In genomic region chr5:1429066-1429465, GRCh38 we compare ENCODE assay signal across 20 cellular contexts. TPM values are rescaled to one million over a fixed set of nuclear protein-coding genes. Genes with fewer than 3 reads are reported as not detected.
"Had no signal": no experiment of that assay in that cellular context is flagged by ENCODE, and none has a peak within 500 bp of the region (broad histone marks: within the 10 kb centered on the region; RNA-seq: fewer than 3 reads in every experiment).

No MANE protein-coding gene starts in this region.

- H3K4me1 ChIP-seq: body of pancreas, esophagus muscularis mucosa, psoas muscle, thyroid gland had no signal

- H3K36me3 Mint-ChIP-seq: stimulated activated effector memory CD8-positive, alpha-beta T cell treated with anti-CD3 and anti-CD28 coated beads, Interleukin-12 subunit alpha, Interleukin-12 subunit beta, amount 100 ng/mL, for 72 hours had no signal

- DNase-seq: activated naive CD4-positive, alpha-beta T cell treated with anti-CD3 and anti-CD28 coated beads, Interleukin-2, amount 10 ng/mL, durations not matched to agents 7 days and 5 days; central memory CD4-positive, alpha-beta T cell; mesenchymal stem cell; stimulated activated CD4-positive, alpha-beta T cell treated with anti-CD3 and anti-CD28 coated beads, Interleukin-1b, Interleukin-23, amount 100 ng/mL, for 48 hours; SW 1271; thyroid gland had no signal

- H3K27ac Mint-ChIP-seq: activated naive CD4-positive, alpha-beta T cell treated with anti-CD3 and anti-CD28 coated beads, Interleukin-2, amount 10 ng/mL, durations not matched to agents 7 days and 5 days; activated T-helper 17 cell treated with anti-CD3 and anti-CD28 coated beads, Interleukin-2, amount 50 U/mL, for 72 hours; nephron; stimulated activated effector memory CD8-positive, alpha-beta T cell treated with anti-CD3 and anti-CD28 coated beads, Interleukin-12 subunit alpha, Interleukin-12 subunit beta, amount 100 ng/mL, for 72 hours had no signal

- H3K4me3 Mint-ChIP-seq: activated naive CD4-positive, alpha-beta T cell treated with anti-CD3 and anti-CD28 coated beads, Interleukin-2, amount 10 ng/mL, durations not matched to agents 7 days and 5 days; activated T-helper 17 cell treated with anti-CD3 and anti-CD28 coated beads, Interleukin-2, amount 50 U/mL, for 72 hours; nephron; stimulated activated effector memory CD8-positive, alpha-beta T cell treated with anti-CD3 and anti-CD28 coated beads, Interleukin-12 subunit alpha, Interleukin-12 subunit beta, amount 100 ng/mL, for 72 hours had no signal

- H3K9me3 ChIP-seq: thyroid gland had no signal

- H3K4me1 Mint-ChIP-seq: activated naive CD4-positive, alpha-beta T cell treated with anti-CD3 and anti-CD28 coated beads, Interleukin-2, amount 10 ng/mL, durations not matched to agents 7 days and 5 days; activated T-helper 17 cell treated with anti-CD3 and anti-CD28 coated beads, Interleukin-2, amount 50 U/mL, for 72 hours; nephron had no signal

- H3K27ac ChIP-seq: body of pancreas, coronary artery, esophagus muscularis mucosa, hepatocyte, psoas muscle, thyroid gland had no signal

- FAIRE-seq: keratinocyte, urothelium cell line had no signal

- H3K27me3 ChIP-seq: body of pancreas, hepatocyte, thyroid gland had no signal

- H3K4me3 ChIP-seq: body of pancreas, coronary artery, esophagus muscularis mucosa, hepatocyte, psoas muscle, thyroid gland had no signal

- H3K36me3 ChIP-seq: esophagus muscularis mucosa, thyroid gland had no signal

RNA-seq across cellular contexts. Expression of gene SLC6A3, which starts 16.2 kb away (rescaled TPM):
- total RNA-seq: activated T-helper 17 cell treated with anti-CD3 and anti-CD28 coated beads, Interleukin-2, amount 50 U/mL, for 72 hours; body of pancreas; fibroblast of villous mesenchyme; glomerular endothelial cell; hepatocyte; liver; psoas muscle; sciatic nerve had no signal
